ENCODE assay signal across 8 cellular contexts in the genomic region with DNA sequence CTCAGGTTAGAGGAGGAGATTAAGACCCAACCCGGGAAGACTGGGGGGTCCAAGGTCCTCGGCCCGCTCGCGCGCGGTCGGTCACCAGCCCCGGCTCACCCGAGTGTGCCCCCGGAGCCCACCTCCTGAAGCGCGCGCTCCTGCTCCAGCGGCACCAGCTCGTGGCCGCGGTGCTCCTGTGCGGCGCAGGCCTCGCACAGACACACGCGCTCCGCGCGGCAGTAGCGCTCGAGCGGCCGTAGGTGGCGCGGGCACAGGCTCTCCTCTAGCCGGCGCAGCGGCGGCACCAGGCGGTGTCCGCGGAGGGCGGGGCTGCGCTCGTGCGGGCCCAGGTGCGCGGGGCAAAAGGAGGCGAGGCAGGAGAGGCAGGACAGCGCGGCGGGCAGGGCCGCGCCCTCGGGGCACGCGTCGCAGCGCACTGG. TPM values are rescaled to one million over a fixed set of nuclear protein-coding genes. Genes with fewer than 3 reads are reported as not detected.
DNase-seq lines count a peak whose midpoint lies in the region; ATAC-seq, FAIRE-seq and TF ChIP-seq lines count a peak whose summit lies in the region.

No MANE protein-coding gene starts in this region.

- TF ChIP-seq CTCF in A549 (IDR thresholded peaks at IDR 0.05) (peak; percentile 37), LNCAP (IDR thresholded peaks at IDR 0.05) (peak; percentile 60), astrocyte of the cerebellum (IDR thresholded peaks at IDR 0.05; ENCODE audit: low read depth, low read length, missing control alignments) (peak; percentile 42)

- H3K27me3 ChIP-seq in iPS DF 6.9 (ENCODE audit: control insufficient read depth, insufficient read depth, low read length) = peaks cover 2% of the 10 kb centered on the region; the same call in 1 of the 2 replicates

- H3K4me2 ChIP-seq in A549 = peak overlapping the region; percentile 93

- H3K9me3 ChIP-seq in A549 = no peaks in the 10 kb centered on the region
- no peaks in the 10 kb centered on the region for H3K9me3 ChIP-seq in iPS DF 6.9 (ENCODE audit: control insufficient read depth, insufficient read depth, low read length)

- POLR2A ChIA-PET in A549 (lab: Yijun Ruan, JAX) = interaction anchor here (1.0 to 4.9 kb wide), 9 partner anchors 11 to 113 kb away, joined by 3 to 52 read pairs (median 9); a partner anchor contains a TSS

- no peak for TF ChIP-seq EP300 in A549 (IDR thresholded peaks at IDR 0.05)

- in situ Hi-C loops in astrocyte of the cerebellum (cut with HindIII; ENCODE audit: low sequenced_read_pairs) = no loop called here

- H3K4me1 ChIP-seq in A549 (peaks cover 36% of the 10 kb centered on the region), iPS DF 6.9 (ENCODE audit: control insufficient read depth, insufficient read depth, low read length) (0 out of 2 replicates have a peak, but pooled peaks cover 6% of the 10 kb centered on the region)

- H3K4me3 ChIP-seq in A549 (peak overlapping the region; percentile 85), astrocyte of the cerebellum (ENCODE audit: low read depth, low read length) (peak overlapping the region; percentile 42), iPS DF 6.9 (ENCODE audit: low read length) (peak overlapping the region; percentile 43; the same call in 1 of the 2 replicates), skeletal muscle cell (ENCODE audit: low read depth, low read length) (peak overlapping the region; percentile 54)

- no peak; a peak in 1 of 5 replicates for TF ChIP-seq RAD21 in A549 (conservative IDR thresholded peaks at IDR 0.05 in 1 of 2, IDR thresholded peaks at IDR 0.05 in 1 of 2)

- CTCF ChIA-PET in A549 (lab: Yijun Ruan, JAX) = interaction anchor here (0.6 to 22.8 kb wide), 42 partner anchors 10 to 502 kb away, joined by 3 to 513 read pairs (median 4); a partner anchor contains a TSS

- peak; percentile 18; the same call in 1 of the 2 replicates for TF ChIP-seq POLR2A in A549 (IDR thresholded peaks at IDR 0.05; ENCODE audit: low read length)

- H3K27ac ChIP-seq in A549 (peak overlapping the region; percentile 92 to 94), iPS DF 6.9 (ENCODE audit: low read length) (no peak overlapping the region)

- WGBS in A549 (ENCODE audit: missing lambda C conversion rate) = 0% methylated on average over 44 of the region's 56 CpGs
- no CpG with 5 or more reads among the region's 56 CpGs for WGBS in iPS DF 6.9 (ENCODE audit: insufficient coverage, insufficient read length)

- peak in 1 of 2 experiments; percentile 86 for DNase-seq in A549 (ENCODE audit: low read depth in 1 of 2, low spot score in 1 of 2)
- no peak for DNase-seq in GM18507 (ENCODE audit: extremely low spot score, insufficient read length, low read depth)
- DNase-seq in T-helper 2 cell = peak; percentile 50 to 82 (median 59)
- no peak for DNase-seq in astrocyte of the cerebellum (ENCODE audit: low read depth)
- no peak for DNase-seq in iPS DF 6.9 (ENCODE audit: low read depth, low spot score)
- no peak for DNase-seq in skeletal muscle cell (ENCODE audit: low read depth)

- FAIRE-seq in A549 (lab: Jason Lieb, UNC) (no peak), GM18507 (lab: Jason Lieb, UNC) (peak; percentile 26)

- no peaks in the 10 kb centered on the region for H3K36me3 ChIP-seq in iPS DF 6.9 (ENCODE audit: control insufficient read depth, insufficient read depth, low read length)

- peak; percentile 60 to 72 for ATAC-seq in A549
- ATAC-seq in HG03025 (IDR thresholded peaks at IDR 0.05; ENCODE audit: low FRiP score, unreplicated experiment) = no peak

TF ChIP-seq in A549, 52 proteins besides CTCF, POLR2A, EP300 and RAD21:
- TF ChIP-seq, protein P1, sequence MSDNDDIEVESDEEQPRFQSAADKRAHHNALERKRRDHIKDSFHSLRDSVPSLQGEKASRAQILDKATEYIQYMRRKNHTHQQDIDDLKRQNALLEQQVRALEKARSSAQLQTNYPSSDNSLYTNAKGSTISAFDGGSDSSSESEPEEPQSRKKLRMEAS (IDR thresholded peaks at IDR 0.05) = peak; percentile 54; the same call in 1 of the 2 replicates
- TF ChIP-seq TP53 (CRISPR knock-in tag; IDR thresholded peaks at IDR 0.05) (no peak), MYC (IDR thresholded peaks at IDR 0.05; ENCODE audit: borderline replicate concordance, low read length) (peak; percentile 83)
- TF ChIP-seq, protein P2, sequence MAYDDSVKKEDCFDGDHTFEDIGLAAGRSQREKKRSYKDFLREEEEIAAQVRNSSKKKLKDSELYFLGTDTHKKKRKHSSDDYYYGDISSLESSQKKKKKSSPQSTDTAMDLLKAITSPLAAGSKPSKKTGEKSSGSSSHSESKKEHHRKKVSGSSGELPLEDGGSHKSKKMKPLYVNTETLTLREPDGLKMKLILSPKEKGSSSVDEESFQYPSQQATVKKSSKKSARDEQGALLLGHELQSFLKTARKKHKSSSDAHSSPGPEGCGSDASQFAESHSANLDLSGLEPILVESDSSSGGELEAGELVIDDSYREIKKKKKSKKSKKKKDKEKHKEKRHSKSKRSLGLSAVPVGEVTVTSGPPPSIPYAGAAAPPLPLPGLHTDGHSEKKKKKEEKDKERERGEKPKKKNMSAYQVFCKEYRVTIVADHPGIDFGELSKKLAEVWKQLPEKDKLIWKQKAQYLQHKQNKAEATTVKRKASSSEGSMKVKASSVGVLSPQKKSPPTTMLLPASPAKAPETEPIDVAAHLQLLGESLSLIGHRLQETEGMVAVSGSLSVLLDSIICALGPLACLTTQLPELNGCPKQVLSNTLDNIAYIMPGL (CRISPR knock-in tag; IDR thresholded peaks at IDR 0.05; ENCODE audit: borderline replicate concordance) = peak; percentile 22; the same call in 1 of the 2 replicates
- TF ChIP-seq, protein P3, sequence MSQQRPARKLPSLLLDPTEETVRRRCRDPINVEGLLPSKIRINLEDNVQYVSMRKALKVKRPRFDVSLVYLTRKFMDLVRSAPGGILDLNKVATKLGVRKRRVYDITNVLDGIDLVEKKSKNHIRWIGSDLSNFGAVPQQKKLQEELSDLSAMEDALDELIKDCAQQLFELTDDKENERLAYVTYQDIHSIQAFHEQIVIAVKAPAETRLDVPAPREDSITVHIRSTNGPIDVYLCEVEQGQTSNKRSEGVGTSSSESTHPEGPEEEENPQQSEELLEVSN (IDR thresholded peaks at IDR 0.05; ENCODE audit: borderline replicate concordance, low read depth) = peak; percentile 11
TF ChIP-seq in A549: peak in this region for 4.

RNA-seq across cellular contexts. Expression of a gene that starts 0.6 kb away (rescaled TPM):
- polyA plus RNA-seq in A549 (2011; rRNA removed) (19.6 and 26.7 TPM in 2 replicates), A549 (2017; fragmentation: RNase III; extraction: RNeasy Plus Mini Kit Qiagen cat#74134 plus additional on column Dnase treatment) (45.3 to 54.7 TPM (median 46.6 TPM) in 3 replicates)
- polyA plus RNA-seq in A549 (2012; cell fraction: cytosol; rRNA removed) = 50.0 and 67.2 TPM in 2 replicates
- 162 and 183 TPM in 2 replicates for polyA plus RNA-seq in A549 (2012; cell fraction: nucleus; rRNA removed)
- polyA minus RNA-seq in A549 (2011; rRNA and poly(A)+ RNA removed) = 31.2 and 34.8 TPM in 2 replicates

RNA-seq across cellular contexts. Expression of a gene that starts 19.0 kb away (rescaled TPM):
- polyA plus RNA-seq in A549 (2011; rRNA removed) (13.5 and 17.4 TPM in 2 replicates), A549 (2017; fragmentation: RNase III; extraction: RNeasy Plus Mini Kit Qiagen cat#74134 plus additional on column Dnase treatment) (26.2 to 30.2 TPM (median 30.1 TPM) in 3 replicates)
- 17.8 and 28.0 TPM in 2 replicates for polyA plus RNA-seq in A549 (2012; cell fraction: cytosol; rRNA removed)
- polyA plus RNA-seq in A549 (2012; cell fraction: nucleus; rRNA removed) = 46.1 and 47.2 TPM in 2 replicates
- polyA minus RNA-seq in A549 (2011; rRNA and poly(A)+ RNA removed) = 12.7 and 16.0 TPM in 2 replicates

RNA-seq across cellular contexts. Expression of a gene that starts 22.6 kb away (rescaled TPM):
- polyA plus RNA-seq in A549 (2011; rRNA removed) (35.6 and 39.7 TPM in 2 replicates), A549 (2017; fragmentation: RNase III; extraction: RNeasy Plus Mini Kit Qiagen cat#74134 plus additional on column Dnase treatment) (111 to 131 TPM (median 116 TPM) in 3 replicates)
- polyA plus RNA-seq in A549 (2012; cell fraction: cytosol; rRNA removed) = 26.6 and 35.4 TPM in 2 replicates
- 60.1 and 71.4 TPM in 2 replicates for polyA plus RNA-seq in A549 (2012; cell fraction: nucleus; rRNA removed)
- polyA minus RNA-seq in A549 (2011; rRNA and poly(A)+ RNA removed) = 31.8 and 40.3 TPM in 2 replicates

RNA-seq across cellular contexts. Expression of a gene that starts 26.9 kb away (rescaled TPM):
- polyA plus RNA-seq in A549 (2011; rRNA removed) (43.4 and 53.5 TPM in 2 replicates), A549 (2017; fragmentation: RNase III; extraction: RNeasy Plus Mini Kit Qiagen cat#74134 plus additional on column Dnase treatment) (102 to 105 TPM (median 104 TPM) in 3 replicates)
- polyA plus RNA-seq in A549 (2012; cell fraction: cytosol; rRNA removed) = 126 and 151 TPM in 2 replicates
- polyA plus RNA-seq in A549 (2012; cell fraction: nucleus; rRNA removed) = 315 and 362 TPM in 2 replicates
- polyA minus RNA-seq in A549 (2011; rRNA and poly(A)+ RNA removed) = 63.6 and 110 TPM in 2 replicates

RNA-seq across cellular contexts. Expression of a gene that starts 33.6 kb away (rescaled TPM):
- 0.97 and 1.6 TPM in 2 replicates for polyA plus RNA-seq in A549 (2011; rRNA removed)
- polyA plus RNA-seq in A549 (2012; cell fraction: cytosol; rRNA removed) = 1.3 and 2.0 TPM in 2 replicates
- polyA plus RNA-seq in A549 (2012; cell fraction: nucleus; rRNA removed) = 6.1 and 10.5 TPM in 2 replicates
- polyA plus RNA-seq in A549 (2017; fragmentation: RNase III; extraction: RNeasy Plus Mini Kit Qiagen cat#74134 plus additional on column Dnase treatment) = 3.5 to 4.5 TPM (median 4.3 TPM) in 3 replicates
- polyA minus RNA-seq in A549 (2011; rRNA and poly(A)+ RNA removed) = 1.7 and 3.3 TPM in 2 replicates

Comparison
In these comparisons a context has a peak if more than half of its experiments do, and no peak if none do; other contexts are left out.
1. DNase-seq: peak in T-helper 2 cell (5 of 5); none in GM18507 (single experiment), astrocyte of the cerebellum (single experiment), iPS DF 6.9 (single experiment) and skeletal muscle cell (single experiment).
2. Peak in every context shown above with its lines, with median percentiles within 50 percentile points of each other: H3K4me3 ChIP-seq and CTCF ChIP-seq.